Comparison of ENCODE assay signal across 8 cellular contexts in the genomic region with DNA sequence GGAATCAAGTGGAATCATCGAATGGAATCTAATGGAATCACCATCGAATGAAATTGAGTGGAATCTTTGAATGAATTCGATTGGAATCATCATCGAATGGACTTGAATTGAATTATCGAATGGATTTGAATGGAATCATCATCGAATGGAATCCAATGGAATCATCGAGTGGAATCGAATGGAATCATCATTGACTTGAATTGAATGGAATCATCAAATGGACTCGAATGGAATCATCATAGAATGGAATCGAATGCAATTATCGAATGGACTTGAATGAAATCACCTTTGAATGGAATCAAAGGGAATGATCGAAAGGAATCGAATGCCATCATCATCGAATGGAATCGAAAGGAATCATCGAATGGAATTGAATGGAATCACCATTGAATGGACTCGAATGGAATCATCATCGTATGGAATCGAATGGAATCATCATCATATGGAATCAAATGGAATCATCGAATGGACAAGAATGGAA.
DNase-seq lines count a peak whose midpoint lies in the region; TF ChIP-seq lines count a peak whose summit lies in the region.
"Not testable (repeated sequence)": the region's sequence is repeated elsewhere in the genome, so short reads cannot be mapped to it uniquely, and the experiment has no call there.

No MANE protein-coding gene starts in this region.

- peaks cover 13% of the 10 kb centered on the region for H3K36me3 Mint-ChIP-seq in activated CD4-positive, alpha-beta memory T cell treated with anti-CD3 and anti-CD28 coated beads, Interleukin-2, amount 10 ng/mL, durations not matched to agents 7 days and 5 days (ENCODE audit: low read depth)

- WGBS in smooth muscle cell (ENCODE audit: low lambda C conversion rate), result 80% methylated on average over 20 of the region's 20 CpGs
- WGBS in testis, 2 donors, result 60 to 62% methylated on average over 20 of the region's 20 CpGs

- not testable (repeated sequence) for H3K9ac ChIP-seq in NT2/D1 (ENCODE audit: insufficient read length, low read depth); smooth muscle cell (ENCODE audit: low read depth)

- not testable (repeated sequence) for H3K4me2 ChIP-seq in smooth muscle cell

- H3F3A ChIP-seq in smooth muscle cell (ENCODE audit: low read depth), result not testable (repeated sequence)

- H3K27ac Mint-ChIP-seq in activated CD4-positive, alpha-beta memory T cell treated with anti-CD3 and anti-CD28 coated beads, Interleukin-2, amount 10 ng/mL, durations not matched to agents 7 days and 5 days, result not testable (repeated sequence)

- not testable (repeated sequence) for TF ChIP-seq POLR2A in testis (IDR thresholded peaks at IDR 0.05)

- not testable (repeated sequence) for H3K27me3 Mint-ChIP-seq in activated CD4-positive, alpha-beta memory T cell treated with anti-CD3 and anti-CD28 coated beads, Interleukin-2, amount 10 ng/mL, durations not matched to agents 7 days and 5 days

- H3K9me3 Mint-ChIP-seq in activated CD4-positive, alpha-beta memory T cell treated with anti-CD3 and anti-CD28 coated beads, Interleukin-2, amount 10 ng/mL, durations not matched to agents 7 days and 5 days, result peaks cover 19% of the 10 kb centered on the region

- intact Hi-C loops in testis (cut with DNase I; ENCODE audit: low total_unique reads), result not testable (repeated sequence)

- not testable (repeated sequence) for H3K4me1 ChIP-seq in NT2/D1 (ENCODE audit: insufficient read depth, insufficient read length); smooth muscle cell (ENCODE audit: low read depth); testis

- in situ Hi-C loops in astrocyte of the spinal cord (cut with HindIII; ENCODE audit: low sequenced_read_pairs), result not testable (repeated sequence)

- TF ChIP-seq CTCF in astrocyte of the spinal cord (IDR thresholded peaks at IDR 0.05; ENCODE audit: low read depth, low read length); fibroblast of villous mesenchyme (IDR thresholded peaks at IDR 0.05; ENCODE audit: insufficient read depth, low read depth, low read length); smooth muscle cell (IDR thresholded peaks at IDR 0.05; ENCODE audit: borderline replicate concordance, insufficient read depth, poor library complexity, severe bottlenecking); testis (IDR thresholded peaks at IDR 0.05): not testable (repeated sequence)

- CTCF ChIA-PET in activated CD4-positive, alpha-beta memory T cell treated with anti-CD3 and anti-CD28 coated beads, Interleukin-2, amount 10 ng/mL, durations not matched to agents 7 days and 5 days (lab: Charles Lee), result not testable (repeated sequence)

- not testable (repeated sequence) for H3K4me1 Mint-ChIP-seq in activated CD4-positive, alpha-beta memory T cell treated with anti-CD3 and anti-CD28 coated beads, Interleukin-2, amount 10 ng/mL, durations not matched to agents 7 days and 5 days

- not testable (repeated sequence) for H4K20me1 ChIP-seq in smooth muscle cell (ENCODE audit: low read depth)

- not testable (repeated sequence) for H2AFZ ChIP-seq in smooth muscle cell (ENCODE audit: low read depth)

- not testable (repeated sequence) for H3K79me2 ChIP-seq in smooth muscle cell (ENCODE audit: low read depth)

- peaks cover 14% of the 10 kb centered on the region for H3K9me3 ChIP-seq in NT2/D1 (ENCODE audit: insufficient read depth, low read length)
- H3K9me3 ChIP-seq in smooth muscle cell (replicated peaks; ENCODE audit: low read depth), result peaks cover 15% of the 10 kb centered on the region
- H3K9me3 ChIP-seq in testis, result not testable (repeated sequence)

- H3K27ac ChIP-seq in smooth muscle cell (ENCODE audit: low read depth); testis: not testable (repeated sequence)

- H3K36me3 ChIP-seq in NT2/D1 (ENCODE audit: insufficient read depth, insufficient read length, low read length); smooth muscle cell (ENCODE audit: low read depth); testis (ENCODE audit: low read depth, missing control alignments): not testable (repeated sequence)

- H3K4me3 ChIP-seq in NT2/D1 (ENCODE audit: insufficient read length, low read depth); astrocyte of the spinal cord (ENCODE audit: low read depth, low read length); fibroblast of villous mesenchyme (ENCODE audit: low read depth, low read length); testis: not testable (repeated sequence)
- H3K4me3 ChIP-seq in smooth muscle cell, result peak overlapping the region; percentile 0

- DNase-seq in Daoy (ENCODE audit: low read depth) (peak; percentile 39), NT2/D1 (ENCODE audit: low read depth, low spot score) (peak; percentile 98), astrocyte of the spinal cord (ENCODE audit: low read depth, low spot score) (peak; percentile 93), fibroblast of villous mesenchyme (ENCODE audit: low read depth) (peak; percentile 84), mesenteric fat pad (ENCODE audit: low spot score) (peak; percentile 90), testis (peak; percentile 43)
- DNase-seq in activated CD4-positive, alpha-beta memory T cell treated with anti-CD3 and anti-CD28 coated beads, Interleukin-2, amount 10 ng/mL, durations not matched to agents 7 days and 5 days, result peak; percentile 78
- not testable (repeated sequence) for DNase-seq in smooth muscle cell (lab: John Stamatoyannopoulos, UW; ENCODE audit: unreplicated experiment)

- H3K4me3 Mint-ChIP-seq in activated CD4-positive, alpha-beta memory T cell treated with anti-CD3 and anti-CD28 coated beads, Interleukin-2, amount 10 ng/mL, durations not matched to agents 7 days and 5 days, result not testable (repeated sequence)

- not testable (repeated sequence) for H3K27me3 ChIP-seq in NT2/D1 (ENCODE audit: insufficient read depth, insufficient read length); smooth muscle cell (ENCODE audit: low read depth); testis

- POLR2A ChIA-PET in activated CD4-positive, alpha-beta memory T cell treated with anti-CD3 and anti-CD28 coated beads, Interleukin-2, amount 10 ng/mL, durations not matched to agents 7 days and 5 days (lab: Charles Lee), result not testable (repeated sequence)
